8 cellular contexts compared by ENCODE assay signal in genomic region chr2:143034292-143035074, GRCh38.
DNase-seq lines count a peak whose midpoint lies in the region; ATAC-seq and TF ChIP-seq lines count a peak whose summit lies in the region.

No MANE protein-coding gene starts in this region.

- H3K27me3 ChIP-seq in MG63 = no peaks in the 10 kb centered on the region
- no peaks in the 10 kb centered on the region for H3K27me3 ChIP-seq in gastroesophageal sphincter

- ATAC-seq in gastroesophageal sphincter = peak; percentile 78

- TF ChIP-seq POLR2A in gastroesophageal sphincter (IDR thresholded peaks at IDR 0.05) = no peak

- H3K4me1 ChIP-seq in HEK293 (ENCODE audit: control insufficient read depth, insufficient read depth, low read length) = no peaks in the 10 kb centered on the region
- no peaks in the 10 kb centered on the region for H3K4me1 ChIP-seq in gastroesophageal sphincter

- CTCF ChIA-PET in HEK293 (lab: Yijun Ruan, JAX) = interaction anchor here (0.6 to 1.8 kb wide), 37 partner anchors 8 to 1073 kb away, joined by 3 to 20 read pairs (median 4); no protein-coding TSS in a partner anchor

- peaks cover 8% of the 10 kb centered on the region for H3K27me3 Mint-ChIP-seq in activated T-helper 2 cell treated with anti-CD3 and anti-CD28 coated beads, Interferon-gamma antibody, Interleukin-2, Interleukin-4, amounts not matched to agents 10 μg/mL and 5 μg/mL and 100 μg/mL, durations not matched to agents 14 hours and 24 hours and 36 hours (ENCODE audit: low read depth)
- no peaks in the 10 kb centered on the region for H3K27me3 Mint-ChIP-seq in progenitor cell of endocrine pancreas

- TF ChIP-seq EP300 in gastroesophageal sphincter (IDR thresholded peaks at IDR 0.05) = no peak

- intact Hi-C loops in activated T-helper 2 cell treated with anti-CD3 and anti-CD28 coated beads, Interferon-gamma antibody, Interleukin-2, Interleukin-4, amounts not matched to agents 10 μg/mL and 5 μg/mL and 100 μg/mL, durations not matched to agents 14 hours and 24 hours and 36 hours (cut with micrococcal nuclease) = loop anchor here (1.0 to 5.0 kb wide), 6 partner anchors 48 to 248 kb away; no protein-coding TSS in a partner anchor

- peak; percentile 76 for TF ChIP-seq CTCF in GM12864 (IDR thresholded peaks at IDR 0.05; ENCODE audit: low read depth, low read length, missing control alignments)
- TF ChIP-seq CTCF in HEK293 (tag by site-specific recombination; IDR thresholded peaks at IDR 0.05) = peak; percentile 75
- peak; percentile 89 to 98 (median 93) for TF ChIP-seq CTCF in gastroesophageal sphincter (IDR thresholded peaks at IDR 0.05)
- TF ChIP-seq CTCF in progenitor cell of endocrine pancreas (IDR thresholded peaks at IDR 0.05; ENCODE audit: unreplicated experiment) = peak; percentile 97

- H3K9me3 ChIP-seq in HEK293 (ENCODE audit: control insufficient read depth, insufficient read depth, low read depth, low read length) (no peaks in the 10 kb centered on the region), MG63 (no peaks in the 10 kb centered on the region), gastroesophageal sphincter (no peaks in the 10 kb centered on the region)

- H3K27ac Mint-ChIP-seq in activated T-helper 2 cell treated with anti-CD3 and anti-CD28 coated beads, Interferon-gamma antibody, Interleukin-2, Interleukin-4, amounts not matched to agents 10 μg/mL and 5 μg/mL and 100 μg/mL, durations not matched to agents 14 hours and 24 hours and 36 hours = no peak overlapping the region
- no peak overlapping the region for H3K27ac Mint-ChIP-seq in progenitor cell of endocrine pancreas

- POLR2A ChIA-PET in HEK293 (lab: Yijun Ruan, JAX) = no interaction called here

- 36 to 37% methylated on average over 5 of the region's 5 CpGs for WGBS in gastroesophageal sphincter (ENCODE audit: low coverage in 1 of 2), 2 donors

- H3K36me3 ChIP-seq in HEK293 (ENCODE audit: control insufficient read depth in 2 of 2, insufficient read depth in 1 of 2, low read length in 2 of 2) (no peaks in the 10 kb centered on the region), MG63 (no peaks in the 10 kb centered on the region), gastroesophageal sphincter (no peaks in the 10 kb centered on the region)

- DNase-seq in GM12864 (ENCODE audit: low read depth) = peak; percentile 58
- peak; percentile 15 for DNase-seq in MG63
- DNase-seq in RPMI7951 (ENCODE audit: low read depth) = peak; percentile 81
- peak; percentile 27 for DNase-seq in activated T-helper 2 cell treated with anti-CD3 and anti-CD28 coated beads, Interferon-gamma antibody, Interleukin-2, Interleukin-4, amounts not matched to agents 10 μg/mL and 5 μg/mL and 100 μg/mL, durations not matched to agents 14 hours and 24 hours and 36 hours (ENCODE audit: low spot score)
- no peak for DNase-seq in progenitor cell of endocrine pancreas (ENCODE audit: low spot score, unreplicated experiment)
- no peak for DNase-seq in GM19238 (ENCODE audit: insufficient read length, low spot score)

- H3K4me3 ChIP-seq in GM12864 (ENCODE audit: low read depth, low read length) (no peak overlapping the region), HEK293 (ENCODE audit: low read depth, low read length) (no peak overlapping the region), MG63 (no peak overlapping the region), gastroesophageal sphincter (no peak overlapping the region)

- H3K27ac ChIP-seq in HEK293 (ENCODE audit: extremely low read depth, low read depth, low read length) (no peak overlapping the region), gastroesophageal sphincter (no peak overlapping the region)

- H3K9me3 Mint-ChIP-seq in activated T-helper 2 cell treated with anti-CD3 and anti-CD28 coated beads, Interferon-gamma antibody, Interleukin-2, Interleukin-4, amounts not matched to agents 10 μg/mL and 5 μg/mL and 100 μg/mL, durations not matched to agents 14 hours and 24 hours and 36 hours = no peaks in the 10 kb centered on the region
- H3K9me3 Mint-ChIP-seq in progenitor cell of endocrine pancreas (ENCODE audit: low read depth) = peaks cover 3% of the 10 kb centered on the region

- H3K36me3 Mint-ChIP-seq in activated T-helper 2 cell treated with anti-CD3 and anti-CD28 coated beads, Interferon-gamma antibody, Interleukin-2, Interleukin-4, amounts not matched to agents 10 μg/mL and 5 μg/mL and 100 μg/mL, durations not matched to agents 14 hours and 24 hours and 36 hours (ENCODE audit: low read depth) = no peaks in the 10 kb centered on the region
- no peaks in the 10 kb centered on the region for H3K36me3 Mint-ChIP-seq in progenitor cell of endocrine pancreas (ENCODE audit: insufficient read depth)

- H3K4me1 Mint-ChIP-seq in activated T-helper 2 cell treated with anti-CD3 and anti-CD28 coated beads, Interferon-gamma antibody, Interleukin-2, Interleukin-4, amounts not matched to agents 10 μg/mL and 5 μg/mL and 100 μg/mL, durations not matched to agents 14 hours and 24 hours and 36 hours (ENCODE audit: low read depth) = peaks cover 8% of the 10 kb centered on the region
- H3K4me1 Mint-ChIP-seq in progenitor cell of endocrine pancreas (ENCODE audit: low read depth) = peaks cover 2% of the 10 kb centered on the region

- H3K4me3 Mint-ChIP-seq in activated T-helper 2 cell treated with anti-CD3 and anti-CD28 coated beads, Interferon-gamma antibody, Interleukin-2, Interleukin-4, amounts not matched to agents 10 μg/mL and 5 μg/mL and 100 μg/mL, durations not matched to agents 14 hours and 24 hours and 36 hours (ENCODE audit: low read depth) = no peak overlapping the region
- no peak overlapping the region for H3K4me3 Mint-ChIP-seq in progenitor cell of endocrine pancreas (ENCODE audit: low read depth)

TF ChIP-seq in HEK293, 187 proteins besides CTCF, POLR2A, EP300 and RAD21:
- no peak for TF ChIP-seq EGR2 (tag by site-specific recombination; IDR thresholded peaks at IDR 0.05; ENCODE audit: low read depth)
- TF ChIP-seq ZNF654 (tag by site-specific recombination; IDR thresholded peaks at IDR 0.05; ENCODE audit: low read depth) = peak; percentile 89
- peak; percentile 79; the same call in 1 of the 2 replicates for TF ChIP-seq ZNF2 (tag by site-specific recombination; IDR thresholded peaks at IDR 0.05)
- peak; percentile 75 for TF ChIP-seq ZNF660 (tag by site-specific recombination; IDR thresholded peaks at IDR 0.05)

Comparison
In these comparisons a context has a peak if more than half of its experiments do, and no peak if none do; other contexts are left out.
1. DNase-seq: peak in GM12864 (single experiment), MG63 (single experiment), RPMI7951 (single experiment) and activated T-helper 2 cell treated with anti-CD3 and anti-CD28 coated beads, Interferon-gamma antibody, Interleukin-2, Interleukin-4, amounts not matched to agents 10 μg/mL and 5 μg/mL and 100 μg/mL, durations not matched to agents 14 hours and 24 hours and 36 hours (single experiment); none in progenitor cell of endocrine pancreas (single experiment) and GM19238 (single experiment).
2. Peak in every context shown above with its lines, with median percentiles within 50 percentile points of each other: CTCF ChIP-seq.